Comparison of ENCODE assay signal across 2 cellular contexts in genomic region chr10:101774589-101775272, GRCh38.
TF ChIP-seq lines count a peak whose summit lies in the region.

No MANE protein-coding gene starts in this region.

TF ChIP-seq in SK-N-SH, 30 proteins besides CTCF, POLR2A, EP300 and RAD21 (continued from another document):
- TF ChIP-seq USF2 (IDR thresholded peaks at IDR 0.05; ENCODE audit: borderline replicate concordance, low read depth, low read length) (no peak), YY1 (IDR thresholded peaks at IDR 0.05; ENCODE audit: low read depth) (no peak), RCOR1 (IDR thresholded peaks at IDR 0.05; ENCODE audit: low read length) (no peak), GATA2 (CRISPR knock-in tag; IDR thresholded peaks at IDR 0.05) (no peak), ELF1 (IDR thresholded peaks at IDR 0.05) (no peak), FOXJ3 (CRISPR knock-in tag; IDR thresholded peaks at IDR 0.05) (no peak), SMC3 (IDR thresholded peaks at IDR 0.05; ENCODE audit: low read depth, low read length) (no peak), TCF12 (IDR thresholded peaks at IDR 0.05) (no peak), SIN3A (IDR thresholded peaks at IDR 0.05; ENCODE audit: borderline replicate concordance, low read depth, low read length) (no peak), PBX3 (IDR thresholded peaks at IDR 0.05) (no peak), POLR2AphosphoS5 (IDR thresholded peaks at IDR 0.05; ENCODE audit: low read depth, low read length) (no peak), REST (IDR thresholded peaks at IDR 0.05; ENCODE audit: low read depth, low read length) (no peak)

TF ChIP-seq in SK-N-SH treated with all-trans-retinoic acid at 6 μM for 48 hours, 23 proteins besides CTCF, POLR2A, EP300 and RAD21 (continued from another document):
- TF ChIP-seq PATZ1 (CRISPR knock-in tag; IDR thresholded peaks at IDR 0.05; ENCODE audit: borderline replicate concordance), result no peak
- no peak for TF ChIP-seq ZFP3 (CRISPR knock-in tag; IDR thresholded peaks at IDR 0.05)
- no peak for TF ChIP-seq ZC3H10 (CRISPR knock-in tag; IDR thresholded peaks at IDR 0.05)
- TF ChIP-seq ARNTL (CRISPR knock-in tag; IDR thresholded peaks at IDR 0.05; ENCODE audit: borderline replicate concordance, low read depth), result no peak
- no peak for TF ChIP-seq ESRRG (CRISPR knock-in tag; IDR thresholded peaks at IDR 0.05)
- no peak for TF ChIP-seq RARB (CRISPR knock-in tag; IDR thresholded peaks at IDR 0.05)
- no peak for TF ChIP-seq TSHZ2 (CRISPR knock-in tag; IDR thresholded peaks at IDR 0.05)
- TF ChIP-seq POU6F1 (CRISPR knock-in tag; IDR thresholded peaks at IDR 0.05; ENCODE audit: borderline replicate concordance, low read depth), result no peak
- no peak for TF ChIP-seq ZNF8 (CRISPR knock-in tag; IDR thresholded peaks at IDR 0.05)
- TF ChIP-seq ZFP30 (CRISPR knock-in tag; IDR thresholded peaks at IDR 0.05), result no peak
- no peak for TF ChIP-seq SNAI2 (CRISPR knock-in tag; IDR thresholded peaks at IDR 0.05)
- no peak for TF ChIP-seq ZNF70 (CRISPR knock-in tag; IDR thresholded peaks at IDR 0.05)
